ENCODE assay signal across 24 cellular contexts in the genomic region with DNA sequence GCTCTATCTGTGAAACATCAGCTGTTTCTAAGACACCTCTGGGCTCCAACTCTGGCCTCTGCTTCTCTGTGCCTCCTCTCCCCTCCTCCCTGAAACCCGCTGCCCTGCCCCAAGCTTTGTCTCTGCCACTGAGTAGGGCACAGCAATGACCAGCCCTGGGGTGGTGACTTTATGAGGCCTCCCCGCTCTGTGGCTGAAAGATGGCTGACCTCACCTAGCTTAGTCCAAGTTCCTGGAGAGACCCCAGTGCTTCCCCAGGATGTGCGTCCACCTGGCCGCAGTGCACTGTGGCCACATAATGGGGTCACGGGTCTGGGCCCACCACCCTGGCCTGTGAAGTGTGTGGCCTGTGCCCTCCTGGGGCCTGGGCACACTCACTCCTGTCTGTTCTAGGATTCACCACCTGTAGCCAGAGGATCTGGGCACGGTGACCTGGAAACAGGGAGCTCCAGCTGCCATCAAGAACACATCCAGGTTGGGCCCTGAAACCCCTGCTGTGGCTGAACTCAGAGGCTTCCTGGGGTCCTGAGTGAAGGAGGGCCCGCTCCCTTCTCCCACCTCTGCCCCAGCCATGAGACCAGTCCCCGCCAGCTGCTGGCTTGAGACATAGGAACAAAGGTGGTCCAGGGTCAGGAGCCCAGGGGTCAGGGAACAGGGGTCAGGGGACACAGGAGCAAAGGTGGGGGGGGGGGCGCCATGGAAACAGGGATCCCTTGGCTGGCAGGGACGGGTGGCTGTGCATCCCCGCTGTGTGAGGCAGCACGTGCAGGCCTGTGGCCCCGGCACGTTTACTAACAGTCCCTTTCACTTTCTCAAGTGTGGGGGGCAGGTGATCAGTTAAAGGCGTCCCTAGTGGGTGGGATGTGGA. TPM values are rescaled to one million over a fixed set of nuclear protein-coding genes. Genes with fewer than 3 reads are reported as not detected.
DNase-seq lines count a peak whose midpoint lies in the region; ATAC-seq and TF ChIP-seq lines count a peak whose summit lies in the region.
"Had no signal": no experiment of that assay in that cellular context is flagged by ENCODE, and none has a peak within 500 bp of the region (broad histone marks: within the 10 kb centered on the region; RNA-seq: fewer than 3 reads in every experiment).

No MANE protein-coding gene starts in this region.

- H3K9me3 Mint-ChIP-seq in chondrocyte (ENCODE audit: low read depth), result peaks cover 3% of the 10 kb centered on the region
- peaks cover 2% of the 10 kb centered on the region for H3K9me3 Mint-ChIP-seq in neural progenitor cell
- H3K9me3 Mint-ChIP-seq in stimulated activated effector memory CD8-positive, alpha-beta T cell treated with anti-CD3 and anti-CD28 coated beads, Interleukin-12 subunit alpha, Interleukin-12 subunit beta, amount 100 ng/mL, for 72 hours, result no peaks in the 10 kb centered on the region
- H3K9me3 Mint-ChIP-seq: CD4-positive, alpha-beta T cell had no signal

- no peaks in the 10 kb centered on the region for H3K79me2 ChIP-seq in neural progenitor cell (ENCODE audit: low read depth)

- peak overlapping the region; percentile 34 for H3K9ac ChIP-seq in NT2/D1 (ENCODE audit: insufficient read length, low read depth)
- no peak overlapping the region for H3K9ac ChIP-seq in neural progenitor cell
- H3K9ac ChIP-seq: BLaER1 treated with 17β-estradiol and CSF1 and Interleukin-3, amounts not matched to agents 10 nM and 100 nM; KMS-11 had no signal

- no peaks in the 10 kb centered on the region for H3K36me3 ChIP-seq in NT2/D1 (ENCODE audit: insufficient read depth, insufficient read length, low read length)
- H3K36me3 ChIP-seq in neural progenitor cell, result no peaks in the 10 kb centered on the region
- H3K36me3 ChIP-seq: BLaER1 treated with 17β-estradiol and CSF1 and Interleukin-3, amounts not matched to agents 10 nM and 100 nM had no signal

- H4K20me1 ChIP-seq in neural progenitor cell (ENCODE audit: low read depth), result no peaks in the 10 kb centered on the region
- H4K20me1 ChIP-seq: BLaER1 treated with 17β-estradiol and CSF1 and Interleukin-3, amounts not matched to agents 10 nM and 100 nM had no signal

- H3K4me3 ChIP-seq in NT2/D1 (ENCODE audit: insufficient read length, low read depth), result no peak overlapping the region
- no peak overlapping the region for H3K4me3 ChIP-seq in neural progenitor cell
- H3K4me3 ChIP-seq: A549; BLaER1 treated with 17β-estradiol and CSF1 and Interleukin-3, amounts not matched to agents 10 nM and 100 nM; SK-N-MC had no signal

- H3F3A ChIP-seq in neural progenitor cell (ENCODE audit: low read depth), result peaks cover 6% of the 10 kb centered on the region

- peaks cover 3% of the 10 kb centered on the region for H3K36me3 Mint-ChIP-seq in chondrocyte (ENCODE audit: low read depth)
- no peaks in the 10 kb centered on the region for H3K36me3 Mint-ChIP-seq in neural progenitor cell
- H3K36me3 Mint-ChIP-seq in stimulated activated effector memory CD8-positive, alpha-beta T cell treated with anti-CD3 and anti-CD28 coated beads, Interleukin-12 subunit alpha, Interleukin-12 subunit beta, amount 100 ng/mL, for 72 hours, result no peaks in the 10 kb centered on the region
- H3K36me3 Mint-ChIP-seq: IgD-negative memory B cell had no signal

- H3K27me3 Mint-ChIP-seq in chondrocyte (ENCODE audit: low read depth) (peaks cover 41% of the 10 kb centered on the region), neural progenitor cell (ENCODE audit: insufficient read depth, low read depth) (no peaks in the 10 kb centered on the region)

- H3K4me1 Mint-ChIP-seq in chondrocyte (ENCODE audit: low read depth) (no peaks in the 10 kb centered on the region), neural progenitor cell (peaks cover 19% of the 10 kb centered on the region)
- H3K4me1 Mint-ChIP-seq in stimulated activated effector memory CD8-positive, alpha-beta T cell treated with anti-CD3 and anti-CD28 coated beads, Interleukin-12 subunit alpha, Interleukin-12 subunit beta, amount 100 ng/mL, for 72 hours, result no peaks in the 10 kb centered on the region
- H3K4me1 Mint-ChIP-seq: IgD-negative memory B cell had no signal

- peak; percentile 9 for ATAC-seq in stimulated activated effector memory CD8-positive, alpha-beta T cell treated with anti-CD3 and anti-CD28 coated beads, Interleukin-12 subunit alpha, Interleukin-12 subunit beta, amount 100 ng/mL, for 72 hours
- ATAC-seq in HG03108 (IDR thresholded peaks at IDR 0.05; ENCODE audit: unreplicated experiment), result no peak
- ATAC-seq: Panc1 had no signal

- H3K27ac Mint-ChIP-seq in chondrocyte (ENCODE audit: unreplicated experiment) (no peak overlapping the region), neural progenitor cell (peak overlapping the region; percentile 88)
- H3K27ac Mint-ChIP-seq in stimulated activated effector memory CD8-positive, alpha-beta T cell treated with anti-CD3 and anti-CD28 coated beads, Interleukin-12 subunit alpha, Interleukin-12 subunit beta, amount 100 ng/mL, for 72 hours, result no peak overlapping the region
- H3K27ac Mint-ChIP-seq: CD4-positive, alpha-beta T cell; IgD-negative memory B cell had no signal

- DNase-seq in NT2/D1 (ENCODE audit: low read depth, low spot score) (no peak), chondrocyte (ENCODE audit: low spot score) (peak; percentile 84), neural progenitor cell (ENCODE audit: low spot score) (no peak), iPS-NIHi7 (ENCODE audit: extremely low spot score) (no peak), NCI-H748 (lab: John Stamatoyannopoulos, UW; ENCODE audit: unreplicated experiment) (no peak)
- no peak for DNase-seq in stimulated activated effector memory CD8-positive, alpha-beta T cell treated with anti-CD3 and anti-CD28 coated beads, Interleukin-12 subunit alpha, Interleukin-12 subunit beta, amount 100 ng/mL, for 72 hours (ENCODE audit: low spot score in 2 of 2)
- DNase-seq: AML-193; CD4-positive, alpha-beta T cell; MM.1S; NCI-H2029; NCI-H2227 treated with DMSO at 0.1 percent for 48 hours; NCI-H526 treated with DMSO at 0.1 percent for 48 hours; SHP77 treated with DMSO at 0.1 percent for 48 hours had no signal

- H3K4me3 Mint-ChIP-seq in chondrocyte (ENCODE audit: unreplicated experiment), result no peak overlapping the region
- H3K4me3 Mint-ChIP-seq in neural progenitor cell, result peak overlapping the region; percentile 17
- no peak overlapping the region for H3K4me3 Mint-ChIP-seq in stimulated activated effector memory CD8-positive, alpha-beta T cell treated with anti-CD3 and anti-CD28 coated beads, Interleukin-12 subunit alpha, Interleukin-12 subunit beta, amount 100 ng/mL, for 72 hours
- H3K4me3 Mint-ChIP-seq: CD4-positive, alpha-beta T cell; IgD-negative memory B cell had no signal

- TF ChIP-seq CTCF in chondrocyte (IDR thresholded peaks at IDR 0.05) (no peak), neural progenitor cell (IDR thresholded peaks at IDR 0.05) (no peak)

- H3K4me1 ChIP-seq in NT2/D1 (ENCODE audit: insufficient read depth, insufficient read length), result no peaks in the 10 kb centered on the region
- H3K4me1 ChIP-seq in neural progenitor cell, result peaks cover 19% of the 10 kb centered on the region
- H3K4me1 ChIP-seq: A549; BLaER1 treated with 17β-estradiol and CSF1 and Interleukin-3, amounts not matched to agents 10 nM and 100 nM had no signal

- no peak overlapping the region for H2AFZ ChIP-seq in neural progenitor cell (replicated peaks)

- H3K27ac ChIP-seq in neural progenitor cell, result peak overlapping the region; percentile 30
- H3K27ac ChIP-seq: A549; BLaER1 treated with 17β-estradiol and CSF1 and Interleukin-3, amounts not matched to agents 10 nM and 100 nM; KMS-11; RWPE1; SK-N-MC had no signal

- H3K9me3 ChIP-seq in NT2/D1 (ENCODE audit: insufficient read depth, low read length), result peaks cover 5% of the 10 kb centered on the region; the same call in 1 of the 2 replicates
- H3K9me3 ChIP-seq in neural progenitor cell (ENCODE audit: low read depth), result no peaks in the 10 kb centered on the region
- H3K9me3 ChIP-seq: A549 had no signal

- peak overlapping the region; percentile 52 for H3K4me2 ChIP-seq in neural progenitor cell
- H3K4me2 ChIP-seq: A549; BLaER1 treated with 17β-estradiol and CSF1 and Interleukin-3, amounts not matched to agents 10 nM and 100 nM; KMS-11 had no signal

- H3K27me3 ChIP-seq in NT2/D1 (ENCODE audit: insufficient read depth, insufficient read length) (no peaks in the 10 kb centered on the region), neural progenitor cell (no peaks in the 10 kb centered on the region)
- H3K27me3 ChIP-seq: BLaER1 treated with 17β-estradiol and CSF1 and Interleukin-3, amounts not matched to agents 10 nM and 100 nM had no signal

RNA-seq across cellular contexts. Expression of a gene that starts 29.3 kb away (rescaled TPM):
- total RNA-seq in chondrocyte (not detected in 3 replicates), neural progenitor cell (ENCODE audit: low replicate concordance) (not detected in 2 replicates)
- total RNA-seq: CD4-positive, alpha-beta T cell; H7; NCI-H460; OCI-LY7 had no signal

RNA-seq across cellular contexts. Expression of a gene that starts 33.6 kb away (rescaled TPM):
- total RNA-seq in chondrocyte (139 to 162 TPM (median 140 TPM) in 3 replicates), neural progenitor cell (ENCODE audit: low replicate concordance) (70.5 and 83.9 TPM in 2 replicates)
